ENCODE assay signal across 8 cellular contexts in the genomic region with DNA sequence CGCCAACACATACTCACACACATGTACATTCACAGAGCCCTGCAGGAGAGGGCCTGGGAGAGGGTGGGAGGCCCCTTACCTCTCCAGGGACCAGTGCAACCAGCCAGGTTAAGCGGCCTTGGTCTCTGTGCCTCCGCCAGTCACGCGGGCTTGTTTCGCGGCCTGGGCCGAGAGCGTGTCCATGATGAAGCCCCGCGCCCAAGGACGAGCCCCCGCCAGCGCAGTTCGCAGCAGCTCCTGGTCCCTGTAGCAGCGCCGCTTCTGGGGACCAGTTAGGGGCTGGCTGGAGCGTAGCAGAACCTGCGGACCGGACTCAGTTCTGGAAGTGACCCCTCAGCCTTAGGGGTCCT. TPM values are rescaled to one million over a fixed set of nuclear protein-coding genes. Genes with fewer than 3 reads are reported as not detected.
DNase-seq lines count a peak whose midpoint lies in the region; ATAC-seq and TF ChIP-seq lines count a peak whose summit lies in the region.

No MANE protein-coding gene starts in this region.

- H2BK15ac ChIP-seq in neuronal stem cell (ENCODE audit: low read length), result peak overlapping the region; percentile 99

- peak overlapping the region; percentile 99 for H3K18ac ChIP-seq in neuronal stem cell (ENCODE audit: low read length)

- H3K14ac ChIP-seq in neuronal stem cell (ENCODE audit: low read length), result peak overlapping the region; percentile 100

- H3K4me1 Mint-ChIP-seq in endodermal cell, result peaks cover 12% of the 10 kb centered on the region

- H3K9me3 Mint-ChIP-seq in endodermal cell, result no peaks in the 10 kb centered on the region

- ATAC-seq in GM19023 (IDR thresholded peaks at IDR 0.05; ENCODE audit: unreplicated experiment) (no peak), GM19328 (IDR thresholded peaks at IDR 0.05; ENCODE audit: unreplicated experiment) (no peak)

- H2AFZ ChIP-seq in neuronal stem cell (ENCODE audit: low read length), result peak overlapping the region; percentile 95

- H3K4me2 ChIP-seq in neuronal stem cell (ENCODE audit: insufficient read depth, low read length, poor library complexity, severe bottlenecking), result peak overlapping the region; percentile 99

- peak overlapping the region; percentile 85 for H3K23ac ChIP-seq in neuronal stem cell (ENCODE audit: low read depth, low read length, poor library complexity)

- peaks cover 3% of the 10 kb centered on the region for H3K36me3 Mint-ChIP-seq in endodermal cell (ENCODE audit: low read depth)

- H3K4me1 ChIP-seq in endodermal cell (ENCODE audit: control insufficient read depth, insufficient read depth, low read length) (no peaks in the 10 kb centered on the region), neuronal stem cell (ENCODE audit: control insufficient read depth in 2 of 2, insufficient read depth in 1 of 2, low read depth in 1 of 2, low read length in 2 of 2) (peaks cover 3 to 7% of the 10 kb centered on the region in 2 donors)

- TF ChIP-seq CTCF in endodermal cell (conservative IDR thresholded peaks at IDR 0.05), result no peak

- peak overlapping the region; percentile 84 for H2BK12ac ChIP-seq in neuronal stem cell (ENCODE audit: low read length)

- peak overlapping the region; percentile 91 for H2BK120ac ChIP-seq in neuronal stem cell (ENCODE audit: low read depth, low read length)

- peak overlapping the region; percentile 93 for H2BK5ac ChIP-seq in neuronal stem cell (ENCODE audit: low read length)

- H3K9ac ChIP-seq in endodermal cell (ENCODE audit: extremely low read depth, low read length, poor library complexity, severe bottlenecking) (peak overlapping the region; percentile 53), neuronal stem cell (ENCODE audit: low read depth, low read length, poor library complexity) (peak overlapping the region; percentile 97)

- H3K27ac Mint-ChIP-seq in endodermal cell, result peak overlapping the region; percentile 55

- no peaks in the 10 kb centered on the region for H3K36me3 ChIP-seq in endodermal cell (ENCODE audit: control insufficient read depth, insufficient read depth, low read length)
- peaks cover 0 to 5% of the 10 kb centered on the region in 2 donors for H3K36me3 ChIP-seq in neuronal stem cell (replicated peaks in 1 of 2; ENCODE audit: control insufficient read depth in 2 of 2, insufficient read depth in 2 of 2, low read length in 2 of 2)

- H3K4me3 Mint-ChIP-seq in endodermal cell, result peak overlapping the region; percentile 72

- H4K8ac ChIP-seq in neuronal stem cell (ENCODE audit: low read depth, low read length), result peak overlapping the region; percentile 65

- H3K9me3 ChIP-seq in endodermal cell (ENCODE audit: control insufficient read depth, low read length), result no peaks in the 10 kb centered on the region
- H3K9me3 ChIP-seq in neuronal stem cell (replicated peaks in 1 of 2; ENCODE audit: control insufficient read depth in 2 of 2, insufficient read depth in 1 of 2, low read depth in 1 of 2, low read length in 2 of 2), result no peaks in the 10 kb centered on the region

- 9 to 12% methylated on average over 11 to 20 of the region's 20 CpGs for WGBS in endodermal cell (ENCODE audit: insufficient coverage in 1 of 2, insufficient read length in 1 of 2), 2 experiments
- WGBS in neuronal stem cell (ENCODE audit: extremely low coverage in 2 of 2, insufficient read length in 2 of 2, insufficient replicate concordance in 1 of 2), 2 donors, result no CpG with 5 or more reads among the region's 20 CpGs

- H4K91ac ChIP-seq in neuronal stem cell (ENCODE audit: low read depth, low read length, poor library complexity), result peak overlapping the region; percentile 92

- H3K27ac ChIP-seq in endodermal cell (ENCODE audit: low read depth, low read length), result peak overlapping the region; percentile 53
- peak overlapping the region; percentile 92 for H3K27ac ChIP-seq in neuronal stem cell (replicated peaks; ENCODE audit: low read length)

- peaks cover 3% of the 10 kb centered on the region for H3K79me1 ChIP-seq in neuronal stem cell (ENCODE audit: low read depth, low read length)

- H3K27me3 Mint-ChIP-seq in endodermal cell (ENCODE audit: insufficient read depth), result peaks cover 19% of the 10 kb centered on the region

- H3K4me3 ChIP-seq in endodermal cell (ENCODE audit: low read length) (peak overlapping the region; percentile 93), neuronal stem cell (ENCODE audit: low read length in 2 of 2) (peak overlapping the region in 1 of 2 donors; percentile 92)

- peak overlapping the region; percentile 98 for H3K4ac ChIP-seq in neuronal stem cell (ENCODE audit: low read length)

- peak overlapping the region; percentile 75 for H2AK5ac ChIP-seq in neuronal stem cell (ENCODE audit: low read depth, low read length)

- H3K27me3 ChIP-seq in endodermal cell (ENCODE audit: control insufficient read depth, insufficient read depth, low read length, poor library complexity, severe bottlenecking) (no peaks in the 10 kb centered on the region), neuronal stem cell (ENCODE audit: control insufficient read depth in 3 of 3, insufficient read depth in 3 of 3, low read depth in 1 of 3, low read length in 3 of 3) (no peaks in the 10 kb centered on the region)

- DNase-seq in COR-L47 (lab: John Stamatoyannopoulos, UW) (peak; percentile 52), NCI-H2171 treated with DMSO at 0.1 percent for 48 hours (lab: John Stamatoyannopoulos, UW) (peak; percentile 79), endodermal cell (no peak), neuronal stem cell (ENCODE audit: low spot score) (no peak), occipital lobe (lab: John Stamatoyannopoulos, UW) (no peak)
- DNase-seq in stimulated activated naive CD4-positive, alpha-beta T cell treated with Interleukin-2 at 50 U/mL for 16 hours (lab: John Stamatoyannopoulos, UW), result no peak

RNA-seq across cellular contexts. Expression of a gene that starts 7.3 kb away (rescaled TPM):
- 1 to 10 TPM; 1.1 to 2.9 TPM for total RNA-seq in endodermal cell
- polyA plus RNA-seq in endodermal cell (2013, experiment 1 of 2), result 1.5 TPM
- polyA plus RNA-seq in endodermal cell (2013, experiment 2 of 2), result 1.7 TPM
- polyA plus RNA-seq in neuronal stem cell (2013, experiment 1 of 2), result 4.3 TPM
- 4.2 TPM for polyA plus RNA-seq in neuronal stem cell (2013, experiment 2 of 2)
- 2.0 TPM for total RNA-seq in occipital lobe

RNA-seq across cellular contexts. Expression of a gene that starts 11.3 kb away (rescaled TPM):
- total RNA-seq in endodermal cell (1 to 10 TPM; 1.8 to 4.4 TPM), occipital lobe (not detected)
- polyA plus RNA-seq in endodermal cell (2013, experiment 1 of 2), result 1.8 TPM
- polyA plus RNA-seq in endodermal cell (2013, experiment 2 of 2), result 0.33 TPM
- 0.01 TPM for polyA plus RNA-seq in neuronal stem cell (2013, experiment 1 of 2)
- 0.08 TPM for polyA plus RNA-seq in neuronal stem cell (2013, experiment 2 of 2)

RNA-seq across cellular contexts. Expression of a gene that starts 17.6 kb away (rescaled TPM):
- total RNA-seq in endodermal cell (100 to 1,000 TPM; 194 to 198 TPM), occipital lobe (79.7 TPM)
- polyA plus RNA-seq in endodermal cell (2013, experiment 1 of 2), result 211 TPM
- 192 TPM for polyA plus RNA-seq in endodermal cell (2013, experiment 2 of 2)
- 141 TPM for polyA plus RNA-seq in neuronal stem cell (2013, experiment 1 of 2)
- 146 TPM for polyA plus RNA-seq in neuronal stem cell (2013, experiment 2 of 2)

RNA-seq across cellular contexts. Expression of a gene that starts 17.6 kb away (rescaled TPM):
- total RNA-seq in endodermal cell (10 to 100 TPM; 35.1 to 35.5 TPM), occipital lobe (9.8 TPM)
- polyA plus RNA-seq in endodermal cell (2013, experiment 1 of 2), result 13.6 TPM
- 14.6 TPM for polyA plus RNA-seq in endodermal cell (2013, experiment 2 of 2)
- 7.0 TPM for polyA plus RNA-seq in neuronal stem cell (2013, experiment 1 of 2)
- 7.0 TPM for polyA plus RNA-seq in neuronal stem cell (2013, experiment 2 of 2)

RNA-seq across cellular contexts. Expression of a gene that starts 30.9 kb away (rescaled TPM):
- not detected for total RNA-seq in endodermal cell
- polyA plus RNA-seq in endodermal cell (2013, experiment 1 of 2), result not detected
- polyA plus RNA-seq in endodermal cell (2013, experiment 2 of 2), result not detected
- 0.03 TPM for polyA plus RNA-seq in neuronal stem cell (2013, experiment 1 of 2)
- polyA plus RNA-seq in neuronal stem cell (2013, experiment 2 of 2), result not detected
- total RNA-seq in occipital lobe, result not detected

Comparison
In these comparisons a context has a peak if more than half of its experiments do, and no peak if none do; other contexts are left out.
1. DNase-seq: peak in COR-L47 (single experiment) and NCI-H2171 treated with DMSO at 0.1 percent for 48 hours (single experiment); none in endodermal cell (single experiment), neuronal stem cell (single experiment), occipital lobe (single experiment) and stimulated activated naive CD4-positive, alpha-beta T cell treated with Interleukin-2 at 50 U/mL for 16 hours (single experiment).